In genomic region chr6:11789754-11790153, GRCh38 we compare ENCODE assay signal across 22 cellular contexts. TPM values are rescaled to one million over a fixed set of nuclear protein-coding genes. Genes with fewer than 3 reads are reported as not detected.
"Had no signal": no experiment of that assay in that cellular context is flagged by ENCODE, and none has a peak within 500 bp of the region (broad histone marks: within the 10 kb centered on the region; RNA-seq: fewer than 3 reads in every experiment).

No MANE protein-coding gene starts in this region.

- H3K36me3 ChIP-seq: SJSA1 had no signal

- ATAC-seq: K562 had no signal

- H3K4me3 ChIP-seq: K562, SJSA1, SK-N-MC had no signal

- H3K27ac ChIP-seq: HL-60, SJSA1, SK-N-MC had no signal

- DNase-seq: MV-4-11, NCI-H1048, NCI-H1105, NCI-H1417, NCI-H1436 treated with DMSO at 0.1 percent for 48 hours, NCI-H1694, NCI-H187 treated with DMSO at 0.1 percent for 48 hours, NCI-H2029 treated with DMSO at 0.1 percent for 48 hours, NCI-H2171 treated with DMSO at 0.1 percent for 48 hours, NCI-H524, NCI-H526 treated with DMSO at 0.1 percent for 48 hours, NCI-H748 treated with DMSO at 0.1 percent for 48 hours, Right ventricle myocardium superior, RPMI8226, SIG-M5, SW 1271 had no signal

- FAIRE-seq: HTR-8/SVneo, K562, RCC 7860 had no signal

RNA-seq across cellular contexts. Expression of gene ADTRP, which starts 11.2 kb away (rescaled TPM):
- total RNA-seq: Right ventricle myocardium superior had no signal
